Comparison of ENCODE assay signal across 2 cellular contexts in genomic region chr4:96390404-96390803, GRCh38.
TF ChIP-seq lines count a peak whose summit lies in the region.

No MANE protein-coding gene starts in this region.

TF ChIP-seq in GM23338, 12 proteins besides CTCF, POLR2A, EP300 and RAD21:
- TF ChIP-seq EZH2phosphoT487 (IDR thresholded peaks at IDR 0.05; ENCODE audit: unreplicated experiment): no peak
- TF ChIP-seq ETS1 (IDR thresholded peaks at IDR 0.05): no peak
- no peak for TF ChIP-seq JUNB (IDR thresholded peaks at IDR 0.05; ENCODE audit: unreplicated experiment)
- no peak for TF ChIP-seq CREB1 (CRISPR knock-in tag; IDR thresholded peaks at IDR 0.05; ENCODE audit: low read depth)
- no peak for TF ChIP-seq NANOG (IDR thresholded peaks at IDR 0.05; ENCODE audit: borderline replicate concordance)
- TF ChIP-seq POLR2AphosphoS5 (IDR thresholded peaks at IDR 0.05; ENCODE audit: low read depth): no peak
- no peak for TF ChIP-seq ZNF114 (CRISPR knock-in tag; IDR thresholded peaks at IDR 0.05)
- no peak for TF ChIP-seq STAT1 (IDR thresholded peaks at IDR 0.05; ENCODE audit: unreplicated experiment)
- no peak for TF ChIP-seq ZNF331 (CRISPR knock-in tag; IDR thresholded peaks at IDR 0.05; ENCODE audit: low read depth)
- no peak for TF ChIP-seq REST (IDR thresholded peaks at IDR 0.05; ENCODE audit: unreplicated experiment)
- TF ChIP-seq ZNF462 (CRISPR knock-in tag; IDR thresholded peaks at IDR 0.05): no peak
- no peak for TF ChIP-seq EZH2 (IDR thresholded peaks at IDR 0.05; ENCODE audit: low read depth, unreplicated experiment)

TF ChIP-seq in H1, 55 proteins besides CTCF, POLR2A, EP300 and RAD21:
- no peak for TF ChIP-seq RNF2 (IDR thresholded peaks at IDR 0.05; ENCODE audit: borderline replicate concordance, low read depth, low read length, missing control alignments, poor library complexity, severe bottlenecking)
- TF ChIP-seq SP1 (IDR thresholded peaks at IDR 0.05; ENCODE audit: low read depth, low read length): no peak
- no peak for TF ChIP-seq SAP30 (IDR thresholded peaks at IDR 0.05; ENCODE audit: insufficient read depth, insufficient replicate concordance, low read length)
- no peak for TF ChIP-seq CHD7 (IDR thresholded peaks at IDR 0.05; ENCODE audit: insufficient replicate concordance, low read length)
- no peak for TF ChIP-seq RXRA (IDR thresholded peaks at IDR 0.05; ENCODE audit: insufficient read depth, low read depth, low read length)
- TF ChIP-seq RFX5 (IDR thresholded peaks at IDR 0.05; ENCODE audit: borderline replicate concordance, low read depth, low read length): no peak
- no peak for TF ChIP-seq TEAD4 (IDR thresholded peaks at IDR 0.05; ENCODE audit: low read depth, low read length)
- TF ChIP-seq MAFK (IDR thresholded peaks at IDR 0.05; ENCODE audit: low read depth, low read length): no peak
- no peak for TF ChIP-seq BACH1 (IDR thresholded peaks at IDR 0.05; ENCODE audit: low read length)
- no peak for TF ChIP-seq SRF (IDR thresholded peaks at IDR 0.05; ENCODE audit: low read depth, low read length)
- TF ChIP-seq CREB1 (IDR thresholded peaks at IDR 0.05): no peak
- no peak for TF ChIP-seq NRF1 (IDR thresholded peaks at IDR 0.05; ENCODE audit: low read depth, low read length)
- TF ChIP-seq ATF3 (IDR thresholded peaks at IDR 0.05; ENCODE audit: insufficient read depth, low read depth, low read length): no peak
- no peak for TF ChIP-seq KDM4A (IDR thresholded peaks at IDR 0.05; ENCODE audit: low read depth, low read length, severe bottlenecking)
- TF ChIP-seq CEBPB (IDR thresholded peaks at IDR 0.05; ENCODE audit: low read depth, low read length): no peak
- no peak for TF ChIP-seq E2F6 (IDR thresholded peaks at IDR 0.05)
- no peak for TF ChIP-seq CHD1 (IDR thresholded peaks at IDR 0.05; ENCODE audit: low read depth, low read length)
- TF ChIP-seq RBBP5 (IDR thresholded peaks at IDR 0.05; ENCODE audit: borderline replicate concordance, low read depth, low read length): no peak
TF ChIP-seq in H1: peak in this region for 0.
